ENCODE assay signal across 24 cellular contexts in the genomic region with DNA sequence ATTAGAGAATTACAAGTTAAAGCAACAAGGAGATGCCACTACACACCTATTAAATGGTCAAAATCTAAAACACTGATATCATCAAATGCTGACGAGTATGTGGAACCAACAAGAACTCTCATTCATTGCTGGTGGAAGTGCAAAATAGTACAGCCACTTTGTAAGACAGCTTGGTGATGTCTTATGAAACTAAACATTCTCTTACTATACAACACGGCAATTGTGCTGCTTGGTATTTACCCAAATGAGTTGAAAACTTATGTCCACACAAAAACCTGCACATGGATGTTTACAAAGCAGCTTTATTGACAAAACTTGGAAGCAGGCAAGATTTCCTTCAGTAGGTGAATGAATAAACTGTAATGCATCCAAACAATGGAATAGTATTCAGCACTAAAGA. TPM values are rescaled to one million over a fixed set of nuclear protein-coding genes. Genes with fewer than 3 reads are reported as not detected.
DNase-seq lines count a peak whose midpoint lies in the region; ATAC-seq, FAIRE-seq and TF ChIP-seq lines count a peak whose summit lies in the region.
"Had no signal": no experiment of that assay in that cellular context is flagged by ENCODE, and none has a peak within 500 bp of the region (broad histone marks: within the 10 kb centered on the region; RNA-seq: fewer than 3 reads in every experiment).

No MANE protein-coding gene starts in this region.

- H3K4me3 ChIP-seq in HepG2 (replicated peaks in 1 of 3; ENCODE audit: insufficient read depth in 1 of 3, low read depth in 2 of 3, low read length in 3 of 3) (no peak overlapping the region), right lobe of liver (no peak overlapping the region)
- H3K4me3 ChIP-seq: Peyer's patch had no signal

- H3K4me2 ChIP-seq in HepG2 (ENCODE audit: low read depth, low read length), result no peak overlapping the region

- H3K4me1 ChIP-seq in HepG2 (ENCODE audit: insufficient read depth, low read length) (peaks cover 27% of the 10 kb centered on the region), right lobe of liver (peaks cover 0 to 15% (median 0%) of the 10 kb centered on the region in 4 donors)

- no TSS peak for BruUV-seq in HepG2 (replicated peaks; lab: Mats Ljungman, UMichigan)

- in situ Hi-C loops in HepG2 (cut with HindIII; ENCODE audit: extremely low pct_ligation_motif_present, low pct_unique_long_range_greater_than_20kb), result no loop called here

- no peak for TF ChIP-seq CTCF in HepG2 (CRISPR knock-in tag; IDR thresholded peaks at IDR 0.05)
- no peak for TF ChIP-seq CTCF in right lobe of liver (IDR thresholded peaks at IDR 0.05)

- H2AFZ ChIP-seq in HepG2 (ENCODE audit: low read length), result no peak overlapping the region

- peaks cover 33% of the 10 kb centered on the region for H3K4me1 Mint-ChIP-seq in T-helper 1 cell treated with Interleukin-12 subunit alpha and Interleukin-12 subunit beta and Interleukin-4 antibody, amounts not matched to agents 30 μg/mL and 1 μg/mL, for 36 hours (ENCODE audit: low read depth)
- peaks cover 58 to 79% (median 74%) of the 10 kb centered on the region in 3 donors for H3K4me1 Mint-ChIP-seq in naive B cell

- peak overlapping the region; percentile 40 for H3K4me3 Mint-ChIP-seq in T-helper 1 cell treated with Interleukin-12 subunit alpha and Interleukin-12 subunit beta and Interleukin-4 antibody, amounts not matched to agents 30 μg/mL and 1 μg/mL, for 36 hours
- peak overlapping the region in 5 of 8 donors; percentile 18 to 97 (median 55) for H3K4me3 Mint-ChIP-seq in naive B cell
- H3K4me3 Mint-ChIP-seq: CD14-positive monocyte, H9 had no signal

- CTCF ChIA-PET in HepG2 (lab: Yijun Ruan, JAX; ENCODE audit: low intra/inter-chr PET ratio, low total read pairs), result no interaction called here

- FAIRE-seq in HepG2 (lab: Jason Lieb, UNC), result no peak
- FAIRE-seq: G401.6, HTR-8/SVneo had no signal

- no peak for TF ChIP-seq EP300 in HepG2 (IDR thresholded peaks at IDR 0.05; ENCODE audit: low read depth in 2 of 2, low read length in 2 of 2)
- TF ChIP-seq EP300 in HepG2 (CRISPR knock-in tag; IDR thresholded peaks at IDR 0.05; ENCODE audit: borderline replicate concordance), result no peak

- TF ChIP-seq POLR2A in HepG2 (IDR thresholded peaks at IDR 0.05; ENCODE audit: insufficient read depth in 1 of 2, low read depth in 2 of 2, low read length in 2 of 2), result no peak
- TF ChIP-seq POLR2A in right lobe of liver (IDR thresholded peaks at IDR 0.05), result no peak

- intact Hi-C loops in HepG2 (cut with micrococcal nuclease; ENCODE audit: unreplicated experiment), result loop anchor here (5.0 kb wide), 1 partner anchor 34 kb away; a partner anchor contains a TSS
- intact Hi-C loops in right lobe of liver (cut with DNase I), result no loop called here

- H3K27ac ChIP-seq in HepG2 (ENCODE audit: extremely low read length, insufficient read depth, low read length) (no peak overlapping the region), right lobe of liver (no peak overlapping the region)
- H3K27ac ChIP-seq: 22Rv1, Peyer's patch had no signal

- DNase-seq in T-helper 1 cell (no peak), HepG2 (ENCODE audit: low spot score) (no peak), right lobe of liver (no peak), naive B cell (no peak), hepatic stellate cell (ENCODE audit: low spot score) (no peak)
- DNase-seq: AML-193; COR-L47; H9; Kasumi-1; NCI-H1105; NCI-H1694; NCI-H2081 treated with DMSO at 0.1 percent for 48 hours; NCI-H510A; NCI-H748 treated with DMSO at 0.1 percent for 48 hours; NK-92 treated with Interleukin-12 subunit alpha and Interleukin-12 subunit beta, amount 100 ng/mL, for 24 hours; Peyer's patch had no signal

- peaks cover 25% of the 10 kb centered on the region for H3K9me3 Mint-ChIP-seq in T-helper 1 cell treated with Interleukin-12 subunit alpha and Interleukin-12 subunit beta and Interleukin-4 antibody, amounts not matched to agents 30 μg/mL and 1 μg/mL, for 36 hours
- H3K9me3 Mint-ChIP-seq in naive B cell, result peaks cover 0 to 10% (median 0%) of the 10 kb centered on the region in 7 donors
- H3K9me3 Mint-ChIP-seq: IgD-negative memory B cell had no signal

- H3K36me3 Mint-ChIP-seq in T-helper 1 cell treated with Interleukin-12 subunit alpha and Interleukin-12 subunit beta and Interleukin-4 antibody, amounts not matched to agents 30 μg/mL and 1 μg/mL, for 36 hours (ENCODE audit: low read depth), result peaks cover 49% of the 10 kb centered on the region
- H3K36me3 Mint-ChIP-seq in naive B cell, result peaks cover 8% of the 10 kb centered on the region in 2 donors

- H3K9ac ChIP-seq in HepG2 (ENCODE audit: insufficient read depth, low read depth, low read length), result no peak overlapping the region

- WGBS in HepG2 (ENCODE audit: low lambda C conversion rate), result 72% methylated on average over 2 of the region's 2 CpGs
- 52% methylated on average over 2 of the region's 2 CpGs for WGBS in right lobe of liver (ENCODE audit: insufficient coverage, low coverage, low lambda C conversion rate, missing lambda C conversion rate)

- POLR2A ChIA-PET in HepG2 (lab: Yijun Ruan, JAX), result no interaction called here

- H3K27ac Mint-ChIP-seq in T-helper 1 cell treated with Interleukin-12 subunit alpha and Interleukin-12 subunit beta and Interleukin-4 antibody, amounts not matched to agents 30 μg/mL and 1 μg/mL, for 36 hours, result no peak overlapping the region
- H3K27ac Mint-ChIP-seq in naive B cell, result peak overlapping the region in 3 of 6 donors; percentile 79 to 99 (median 90)
- H3K27ac Mint-ChIP-seq: H9 had no signal

- peaks cover 41% of the 10 kb centered on the region for H3K79me2 ChIP-seq in HepG2 (ENCODE audit: insufficient read depth, low read length)

- H3K36me3 ChIP-seq in HepG2 (replicated peaks in 1 of 2; ENCODE audit: control insufficient read depth in 1 of 2, insufficient read depth in 2 of 2, low read length in 2 of 2), result no peaks in the 10 kb centered on the region
- H3K36me3 ChIP-seq in right lobe of liver, result no peaks in the 10 kb centered on the region

- no peaks in the 10 kb centered on the region for H3K27me3 ChIP-seq in HepG2 (ENCODE audit: control insufficient read depth in 1 of 2, insufficient read depth in 2 of 2, low read length in 2 of 2)
- H3K27me3 ChIP-seq in right lobe of liver, result no peaks in the 10 kb centered on the region
- H3K27me3 ChIP-seq: Peyer's patch had no signal

- TF ChIP-seq RAD21 in HepG2 (CRISPR knock-in tag; IDR thresholded peaks at IDR 0.05), result no peak

- ATAC-seq in HepG2 (no peak), right lobe of liver (no peak), naive B cell (ENCODE audit: low read depth in 2 of 2) (no peak), GM19397 (IDR thresholded peaks at IDR 0.05; ENCODE audit: unreplicated experiment) (no peak), HG03439 (IDR thresholded peaks at IDR 0.05; ENCODE audit: unreplicated experiment) (no peak)

- H3K9me3 ChIP-seq in HepG2 (ENCODE audit: low read length) (peaks cover 10% of the 10 kb centered on the region), right lobe of liver (no peaks in the 10 kb centered on the region)
- H3K9me3 ChIP-seq: Peyer's patch had no signal

- no peaks in the 10 kb centered on the region for H4K20me1 ChIP-seq in HepG2 (ENCODE audit: insufficient read depth, low read length)

- no peaks in the 10 kb centered on the region for H3K27me3 Mint-ChIP-seq in T-helper 1 cell treated with Interleukin-12 subunit alpha and Interleukin-12 subunit beta and Interleukin-4 antibody, amounts not matched to agents 30 μg/mL and 1 μg/mL, for 36 hours (ENCODE audit: low read depth)
- no peaks in the 10 kb centered on the region for H3K27me3 Mint-ChIP-seq in naive B cell
- H3K27me3 Mint-ChIP-seq: IgD-negative memory B cell had no signal

RNA-seq across cellular contexts. Expression of a gene that starts 3.2 kb away (rescaled TPM):
- total RNA-seq in HepG2 (2016; rRNA removed; fragmentation: Illumina TruSeq; extraction: Trizol), result 42.7 and 60.5 TPM in 2 replicates
- 23.4 and 25.4 TPM in 2 replicates for total RNA-seq in HepG2 (2016; cell fraction: cytosol; rRNA removed; fragmentation: Illumina TruSeq; extraction: Trizol; ENCODE audit: low read depth)
- 39.4 and 63.5 TPM in 2 replicates for total RNA-seq in HepG2 (2016; cell fraction: insoluble cytoplasmic fraction; rRNA removed; fragmentation: Illumina TruSeq; extraction: Trizol)
- 26.8 and 31.2 TPM in 2 replicates for total RNA-seq in HepG2 (2016; cell fraction: membrane; rRNA removed; fragmentation: Illumina TruSeq; extraction: Trizol)
- 49.6 and 63.4 TPM in 2 replicates for total RNA-seq in HepG2 (2016; cell fraction: nucleus; rRNA removed; fragmentation: Illumina TruSeq; extraction: Trizol)
- polyA plus RNA-seq in HepG2 (2011; rRNA removed), result 50.6 and 67.7 TPM in 2 replicates
- 52.4 and 84.3 TPM in 2 replicates for polyA plus RNA-seq in HepG2 (2011; cell fraction: cytosol; rRNA removed)
- 13.8 and 20.7 TPM in 2 replicates for polyA plus RNA-seq in HepG2 (2011; cell fraction: nucleus; rRNA removed)
- 22.5 and 39.1 TPM in 2 replicates for polyA plus RNA-seq in HepG2 (2012)
- 38.5 and 45.6 TPM in 2 replicates for polyA plus RNA-seq in HepG2 (2016; cell fraction: cytosol; fragmentation: Illumina TruSeq; extraction: Trizol; ENCODE audit: low read depth)
- polyA plus RNA-seq in HepG2 (2016; cell fraction: insoluble cytoplasmic fraction; fragmentation: Illumina TruSeq; extraction: Trizol; ENCODE audit: low read depth), result 48.1 and 48.4 TPM in 2 replicates
- polyA plus RNA-seq in HepG2 (2016; cell fraction: membrane; fragmentation: Illumina TruSeq; extraction: Trizol; ENCODE audit: low read depth), result 37.2 and 37.7 TPM in 2 replicates
- polyA plus RNA-seq in HepG2 (2016; cell fraction: nucleus; fragmentation: Illumina TruSeq; extraction: Trizol; ENCODE audit: insufficient read depth, low read depth), result 94.9 and 98.2 TPM in 2 replicates
- 18.5 and 25.0 TPM in 2 replicates for polyA minus RNA-seq in HepG2 (2011; rRNA and poly(A)+ RNA removed; ENCODE audit: low replicate concordance)
- polyA minus RNA-seq in HepG2 (2011; cell fraction: cytosol; rRNA and poly(A)+ RNA removed), result 21.6 and 27.0 TPM in 2 replicates
- 13.4 and 17.9 TPM in 2 replicates for polyA minus RNA-seq in HepG2 (2011; cell fraction: nucleus; rRNA and poly(A)+ RNA removed)
- 10 to 100 TPM; 72.3 to 88.9 (median 77.7) TPM for total RNA-seq in right lobe of liver
- polyA plus RNA-seq in naive B cell (ENCODE audit: low read depth in 6 of 6), result 100 to 1,000 TPM; 368 to 703 (median 513) TPM

RNA-seq across cellular contexts. Expression of a gene that starts 22.5 kb away (rescaled TPM):
- total RNA-seq in HepG2 (2016; rRNA removed; fragmentation: Illumina TruSeq; extraction: Trizol), result not detected in 2 replicates
- total RNA-seq in HepG2 (2016; cell fraction: cytosol; rRNA removed; fragmentation: Illumina TruSeq; extraction: Trizol; ENCODE audit: low read depth), result not detected in 2 replicates
- not detected in 2 replicates for total RNA-seq in HepG2 (2016; cell fraction: insoluble cytoplasmic fraction; rRNA removed; fragmentation: Illumina TruSeq; extraction: Trizol)
- total RNA-seq in HepG2 (2016; cell fraction: membrane; rRNA removed; fragmentation: Illumina TruSeq; extraction: Trizol), result not detected in 2 replicates
- not detected in 2 replicates for total RNA-seq in HepG2 (2016; cell fraction: nucleus; rRNA removed; fragmentation: Illumina TruSeq; extraction: Trizol)
- polyA plus RNA-seq in HepG2 (2011; rRNA removed), result 0.01 TPM in 1 of 2 replicates, not detected in the other
- 0.01 TPM in 1 of 2 replicates, not detected in the other for polyA plus RNA-seq in HepG2 (2011; cell fraction: cytosol; rRNA removed)
- polyA plus RNA-seq in HepG2 (2011; cell fraction: nucleus; rRNA removed), result not detected in 2 replicates
- polyA plus RNA-seq in HepG2 (2012), result not detected in 2 replicates
- not detected in 2 replicates for polyA plus RNA-seq in HepG2 (2016; cell fraction: cytosol; fragmentation: Illumina TruSeq; extraction: Trizol; ENCODE audit: low read depth)
- not detected in 2 replicates for polyA plus RNA-seq in HepG2 (2016; cell fraction: insoluble cytoplasmic fraction; fragmentation: Illumina TruSeq; extraction: Trizol; ENCODE audit: low read depth)
- not detected in 2 replicates for polyA plus RNA-seq in HepG2 (2016; cell fraction: membrane; fragmentation: Illumina TruSeq; extraction: Trizol; ENCODE audit: low read depth)
- not detected in 2 replicates for polyA plus RNA-seq in HepG2 (2016; cell fraction: nucleus; fragmentation: Illumina TruSeq; extraction: Trizol; ENCODE audit: insufficient read depth, low read depth)
- not detected in 2 replicates for polyA minus RNA-seq in HepG2 (2011; rRNA and poly(A)+ RNA removed; ENCODE audit: low replicate concordance)
- not detected in 2 replicates for polyA minus RNA-seq in HepG2 (2011; cell fraction: cytosol; rRNA and poly(A)+ RNA removed)
- polyA minus RNA-seq in HepG2 (2011; cell fraction: nucleus; rRNA and poly(A)+ RNA removed), result under 0.01 TPM in 1 of 2 replicates, not detected in the other
- 1 to 10 TPM; 1.3 to 7.0 (median 3.5) TPM for total RNA-seq in right lobe of liver
- polyA plus RNA-seq in naive B cell (ENCODE audit: low read depth in 6 of 6), result 1 to 10 TPM in 5 of 6 donors, not detected in 1; 1.7 to 7.3 (median 2.1) TPM
- polyA plus RNA-seq: IgD-negative memory B cell had no signal

RNA-seq across cellular contexts. Expression of a gene that starts 36.0 kb away (rescaled TPM):
- total RNA-seq in HepG2 (2016; rRNA removed; fragmentation: Illumina TruSeq; extraction: Trizol) (25.6 and 38.6 TPM in 2 replicates), right lobe of liver (10 to 100 TPM in 2 of 6 experiments, 1 to 10 TPM in 4; 5.2 to 13.0 (median 7.8) TPM)
- total RNA-seq in HepG2 (2016; cell fraction: cytosol; rRNA removed; fragmentation: Illumina TruSeq; extraction: Trizol; ENCODE audit: low read depth), result 5.4 and 7.8 TPM in 2 replicates
- 22.4 and 38.8 TPM in 2 replicates for total RNA-seq in HepG2 (2016; cell fraction: insoluble cytoplasmic fraction; rRNA removed; fragmentation: Illumina TruSeq; extraction: Trizol)
- total RNA-seq in HepG2 (2016; cell fraction: membrane; rRNA removed; fragmentation: Illumina TruSeq; extraction: Trizol), result 7.7 and 9.0 TPM in 2 replicates
- 9.0 and 10.8 TPM in 2 replicates for total RNA-seq in HepG2 (2016; cell fraction: nucleus; rRNA removed; fragmentation: Illumina TruSeq; extraction: Trizol)
- polyA plus RNA-seq in HepG2 (2011; rRNA removed) (3.7 and 4.2 TPM in 2 replicates), naive B cell (ENCODE audit: low read depth in 6 of 6) (10 to 100 TPM; 35.8 to 51.2 (median 40.6) TPM)
- 1.4 and 3.0 TPM in 2 replicates for polyA plus RNA-seq in HepG2 (2011; cell fraction: cytosol; rRNA removed)
- polyA plus RNA-seq in HepG2 (2011; cell fraction: nucleus; rRNA removed), result 0.72 and 0.88 TPM in 2 replicates
- polyA plus RNA-seq in HepG2 (2012), result 15.8 and 20.3 TPM in 2 replicates
- polyA plus RNA-seq in HepG2 (2016; cell fraction: cytosol; fragmentation: Illumina TruSeq; extraction: Trizol; ENCODE audit: low read depth), result 10.1 and 12.2 TPM in 2 replicates
- 58.6 and 68.8 TPM in 2 replicates for polyA plus RNA-seq in HepG2 (2016; cell fraction: insoluble cytoplasmic fraction; fragmentation: Illumina TruSeq; extraction: Trizol; ENCODE audit: low read depth)
- polyA plus RNA-seq in HepG2 (2016; cell fraction: membrane; fragmentation: Illumina TruSeq; extraction: Trizol; ENCODE audit: low read depth), result 10.8 and 11.9 TPM in 2 replicates
- 21.3 and 22.5 TPM in 2 replicates for polyA plus RNA-seq in HepG2 (2016; cell fraction: nucleus; fragmentation: Illumina TruSeq; extraction: Trizol; ENCODE audit: insufficient read depth, low read depth)
- 1.2 and 2.7 TPM in 2 replicates for polyA minus RNA-seq in HepG2 (2011; rRNA and poly(A)+ RNA removed; ENCODE audit: low replicate concordance)
- 0.97 and 1.2 TPM in 2 replicates for polyA minus RNA-seq in HepG2 (2011; cell fraction: cytosol; rRNA and poly(A)+ RNA removed)
- polyA minus RNA-seq in HepG2 (2011; cell fraction: nucleus; rRNA and poly(A)+ RNA removed), result 4.4 and 4.6 TPM in 2 replicates
